ENCODE assay signal across 14 cellular contexts in genomic region chr14:21258889-21259787, GRCh38. TPM values are rescaled to one million over a fixed set of nuclear protein-coding genes. Genes with fewer than 3 reads are reported as not detected.
DNase-seq lines count a peak whose midpoint lies in the region; ATAC-seq and TF ChIP-seq lines count a peak whose summit lies in the region.
"Had no signal": no experiment of that assay in that cellular context is flagged by ENCODE, and none has a peak within 500 bp of the region (broad histone marks: within the 10 kb centered on the region; RNA-seq: fewer than 3 reads in every experiment).

No MANE protein-coding gene starts in this region.

- no peak for TF ChIP-seq EP300 in ovary (IDR thresholded peaks at IDR 0.05)

- H3K36me3 ChIP-seq in ovary: no peaks in the 10 kb centered on the region

- H3K27me3 ChIP-seq in ovary: no peaks in the 10 kb centered on the region

- TF ChIP-seq CTCF in osteocyte (IDR thresholded peaks at IDR 0.05) (no peak), ovary (IDR thresholded peaks at IDR 0.05) (no peak)

- 80 to 84% (median 82%) methylated on average over 5 of the region's 5 CpGs for whole genome bisulfite sequencing in ovary, 3 donors

- H3K4me1 ChIP-seq in ovary (ENCODE audit: insufficient read depth): peaks cover 13% of the 10 kb centered on the region

- intact Hi-C loops in ovary (cut with DNase I): no loop called here

- ATAC-seq in central memory CD8-positive, alpha-beta T cell (replicated peaks; ENCODE audit: extremely low read depth, poor library complexity, severe bottlenecking): no peak
- ATAC-seq in GM18511 (IDR thresholded peaks at IDR 0.05; ENCODE audit: unreplicated experiment): no peak

- H3K27ac Mint-ChIP-seq in T-helper 1 cell treated with Interleukin-12 subunit alpha and Interleukin-12 subunit beta and Interleukin-4 antibody, amounts not matched to agents 30 μg/mL and 1 μg/mL, for 36 hours: peak overlapping the region; percentile 7
- peak overlapping the region; percentile 85 for H3K27ac Mint-ChIP-seq in central memory CD8-positive, alpha-beta T cell (ENCODE audit: low read depth)
- H3K27ac Mint-ChIP-seq in osteocyte (ENCODE audit: unreplicated experiment): peak overlapping the region; percentile 38

- H3K4me1 Mint-ChIP-seq in T-helper 1 cell treated with Interleukin-12 subunit alpha and Interleukin-12 subunit beta and Interleukin-4 antibody, amounts not matched to agents 30 μg/mL and 1 μg/mL, for 36 hours (ENCODE audit: low read depth): peaks cover 59% of the 10 kb centered on the region
- peaks cover 81% of the 10 kb centered on the region for H3K4me1 Mint-ChIP-seq in central memory CD8-positive, alpha-beta T cell
- H3K4me1 Mint-ChIP-seq in osteocyte (ENCODE audit: unreplicated experiment): peaks cover 76% of the 10 kb centered on the region

- no peak overlapping the region for H3K4me3 Mint-ChIP-seq in T-helper 1 cell treated with Interleukin-12 subunit alpha and Interleukin-12 subunit beta and Interleukin-4 antibody, amounts not matched to agents 30 μg/mL and 1 μg/mL, for 36 hours
- peak overlapping the region; percentile 76 for H3K4me3 Mint-ChIP-seq in central memory CD8-positive, alpha-beta T cell
- H3K4me3 Mint-ChIP-seq in osteocyte (ENCODE audit: unreplicated experiment): no peak overlapping the region

- H3K4me3 ChIP-seq in ovary: no peak overlapping the region

- no peaks in the 10 kb centered on the region for H3K9me3 Mint-ChIP-seq in T-helper 1 cell treated with Interleukin-12 subunit alpha and Interleukin-12 subunit beta and Interleukin-4 antibody, amounts not matched to agents 30 μg/mL and 1 μg/mL, for 36 hours
- no peaks in the 10 kb centered on the region for H3K9me3 Mint-ChIP-seq in central memory CD8-positive, alpha-beta T cell
- H3K9me3 Mint-ChIP-seq in osteocyte (ENCODE audit: unreplicated experiment): no peaks in the 10 kb centered on the region

- H3K27ac ChIP-seq in ovary: no peak overlapping the region

- peaks cover 62% of the 10 kb centered on the region for H3K36me3 Mint-ChIP-seq in T-helper 1 cell treated with Interleukin-12 subunit alpha and Interleukin-12 subunit beta and Interleukin-4 antibody, amounts not matched to agents 30 μg/mL and 1 μg/mL, for 36 hours (ENCODE audit: low read depth)
- peaks cover 93% of the 10 kb centered on the region for H3K36me3 Mint-ChIP-seq in central memory CD8-positive, alpha-beta T cell (ENCODE audit: insufficient read depth)
- peaks cover 45% of the 10 kb centered on the region for H3K36me3 Mint-ChIP-seq in osteocyte (ENCODE audit: unreplicated experiment)

- DNase-seq in T-helper 1 cell (no peak), NAMALWA (ENCODE audit: low spot score) (peak; percentile 27), osteocyte (ENCODE audit: extremely low spot score, unreplicated experiment) (no peak), DMS114 treated with DMSO at 0.1 percent for 48 hours (lab: John Stamatoyannopoulos, UW; ENCODE audit: unreplicated experiment) (no peak), ovary (no peak)
- no peak for DNase-seq in central memory CD8-positive, alpha-beta T cell (ENCODE audit: low spot score in 2 of 2)
- DNase-seq: 8988T, EL, hypothalamus, mesendoderm, NCI-H1930 had no signal

- no peak for TF ChIP-seq POLR2A in ovary (IDR thresholded peaks at IDR 0.05)

- no peaks in the 10 kb centered on the region for H3K9me3 ChIP-seq in ovary

- H3K27me3 Mint-ChIP-seq in T-helper 1 cell treated with Interleukin-12 subunit alpha and Interleukin-12 subunit beta and Interleukin-4 antibody, amounts not matched to agents 30 μg/mL and 1 μg/mL, for 36 hours (ENCODE audit: low read depth): no peaks in the 10 kb centered on the region
- no peaks in the 10 kb centered on the region for H3K27me3 Mint-ChIP-seq in central memory CD8-positive, alpha-beta T cell
- no peaks in the 10 kb centered on the region for H3K27me3 Mint-ChIP-seq in osteocyte (ENCODE audit: unreplicated experiment)

RNA-seq across cellular contexts. Expression of gene HNRNPC, which starts 10.1 kb away (rescaled TPM):
- total RNA-seq in osteocyte (424 and 430 TPM in 2 replicates), ovary (100 to 1,000 TPM; 427 to 633 (median 479) TPM)
- polyA plus RNA-seq in ovary: 100 to 1,000 TPM; 626 to 913 TPM

RNA-seq across cellular contexts. Expression of gene RPGRIP1, which starts 20.7 kb away (rescaled TPM):
- not detected in 2 replicates for total RNA-seq in osteocyte
- under 1 TPM in 2 of 7 donors, not detected in 5; 0.34 to 0.42 TPM for total RNA-seq in ovary
- polyA plus RNA-seq in ovary: under 1 TPM; 0.15 to 0.28 TPM
- total RNA-seq: T-helper 1 cell treated with Interleukin-12 subunit alpha and Interleukin-12 subunit beta and Interleukin-4 antibody, amounts not matched to agents 30 ng/mL and 1 ng/mL, for 36 hours had no signal

Comparison
In these comparisons a context has a peak if more than half of its experiments do, and no peak if none do; other contexts are left out.
1. H3K27ac Mint-ChIP-seq: peak in every context shown above with its lines; median percentile 85 in central memory CD8-positive, alpha-beta T cell; 38 in osteocyte; 7 in T-helper 1 cell treated with Interleukin-12 subunit alpha and Interleukin-12 subunit beta and Interleukin-4 antibody, amounts not matched to agents 30 μg/mL and 1 μg/mL, for 36 hours.